23 cellular contexts compared by ENCODE assay signal in genomic region chr6:110646419-110646698, GRCh38.
"Had no signal": no experiment of that assay in that cellular context is flagged by ENCODE, and none has a peak within 500 bp of the region (broad histone marks: within the 10 kb centered on the region; RNA-seq: fewer than 3 reads in every experiment).

No MANE protein-coding gene starts in this region.

- H3K27ac Mint-ChIP-seq: activated naive CD4-positive, alpha-beta T cell treated with anti-CD3 and anti-CD28 coated beads, Interleukin-2, amount 10 ng/mL, durations not matched to agents 7 days and 5 days; activated naive CD8-positive, alpha-beta T cell treated with anti-CD3 and anti-CD28 coated beads for 36 hours; activated T-cell treated with anti-CD3 and anti-CD28 coated beads, Interleukin-2, amount 50 U/mL, for 72 hours; T-helper 17 cell had no signal

- H3K27me3 Mint-ChIP-seq: activated CD8-positive, alpha-beta T cell treated with anti-CD3 and anti-CD28 coated beads for 36 hours; activated naive CD4-positive, alpha-beta T cell treated with anti-CD3 and anti-CD28 coated beads, Interleukin-2, amount 10 ng/mL, durations not matched to agents 7 days and 5 days; activated naive CD8-positive, alpha-beta T cell treated with anti-CD3 and anti-CD28 coated beads for 36 hours; T-helper 17 cell had no signal

- H3K27me3 ChIP-seq: brain microvascular endothelial cell, cardiac muscle cell, MG63 had no signal

- H3K36me3 ChIP-seq: brain microvascular endothelial cell, MG63 had no signal

- DNase-seq: activated CD4-positive, alpha-beta T cell treated with anti-CD3 and anti-CD28 coated beads for 4 hours; activated CD8-positive, alpha-beta memory T cell treated with anti-CD3 and anti-CD28 coated beads, Interleukin-2, amount 50 U/mL, for 4 hours; activated CD8-positive, alpha-beta T cell treated with anti-CD3 and anti-CD28 coated beads for 36 hours; activated gamma-delta T cell treated with Interleukin-2 at 50 U/mL for 16 hours; activated naive CD4-positive, alpha-beta T cell treated with anti-CD3 and anti-CD28 coated beads, Interleukin-2, amount 10 ng/mL, durations not matched to agents 7 days and 5 days; activated naive CD8-positive, alpha-beta T cell treated with anti-CD3 and anti-CD28 coated beads for 36 hours; activated T-cell treated with anti-CD3 and anti-CD28 coated beads, Interleukin-2, amount 50 U/mL, for 72 hours; brain microvascular endothelial cell; cerebellar nuclear complex; MG63; MV-4-11; NCI-H1092 treated with DMSO at 0.1 percent for 48 hours; NCI-H1436; NCI-H1694 treated with DMSO at 0.1 percent for 48 hours; NCI-H2029 treated with DMSO at 0.1 percent for 48 hours; NCI-H345; NCI-H510A; NCI-H526 treated with DMSO at 0.1 percent for 48 hours; NCI-H82; SIG-M5; T-helper 17 cell; T-helper 9 cell had no signal

- H3K9me3 ChIP-seq: MG63 had no signal

- H3K27ac ChIP-seq: brain microvascular endothelial cell, cardiac muscle cell had no signal

- H3K9me3 Mint-ChIP-seq: activated CD8-positive, alpha-beta T cell treated with anti-CD3 and anti-CD28 coated beads for 36 hours; activated naive CD4-positive, alpha-beta T cell treated with anti-CD3 and anti-CD28 coated beads, Interleukin-2, amount 10 ng/mL, durations not matched to agents 7 days and 5 days; activated naive CD8-positive, alpha-beta T cell treated with anti-CD3 and anti-CD28 coated beads for 36 hours; activated T-cell treated with anti-CD3 and anti-CD28 coated beads, Interleukin-2, amount 50 U/mL, for 72 hours had no signal

- H3K4me3 ChIP-seq: cardiac muscle cell, MG63 had no signal

- H3K4me3 Mint-ChIP-seq: activated CD8-positive, alpha-beta T cell treated with anti-CD3 and anti-CD28 coated beads for 36 hours; activated naive CD4-positive, alpha-beta T cell treated with anti-CD3 and anti-CD28 coated beads, Interleukin-2, amount 10 ng/mL, durations not matched to agents 7 days and 5 days; activated naive CD8-positive, alpha-beta T cell treated with anti-CD3 and anti-CD28 coated beads for 36 hours; activated T-cell treated with anti-CD3 and anti-CD28 coated beads, Interleukin-2, amount 50 U/mL, for 72 hours; T-helper 17 cell had no signal

- ATAC-seq: activated T-cell treated with anti-CD3 and anti-CD28 coated beads, Interleukin-2, amount 50 U/mL, for 72 hours; T-helper 17 cell had no signal

- H3K4me1 Mint-ChIP-seq: activated naive CD4-positive, alpha-beta T cell treated with anti-CD3 and anti-CD28 coated beads, Interleukin-2, amount 10 ng/mL, durations not matched to agents 7 days and 5 days; activated naive CD8-positive, alpha-beta T cell treated with anti-CD3 and anti-CD28 coated beads for 36 hours had no signal
